8 cellular contexts compared by ENCODE assay signal in genomic region chr17:77325537-77325825, GRCh38.
A peak's percentile ranks its signal among the peaks of the same experiment; 100 is the strongest.
DNase-seq lines count a peak whose midpoint lies in the region; ATAC-seq lines count a peak whose summit lies in the region.

No MANE protein-coding gene starts in this region.

- H3K27me3 Mint-ChIP-seq in activated naive CD4-positive, alpha-beta T cell treated with anti-CD3 and anti-CD28 coated beads, Interleukin-2, amount 50 U/mL, for 24 hours = no peaks in the 10 kb centered on the region

- ATAC-seq in HG03135 (IDR thresholded peaks at IDR 0.05; ENCODE audit: unreplicated experiment) = peak; percentile 26
- ATAC-seq in stimulated activated effector memory CD8-positive, alpha-beta T cell treated with anti-CD3 and anti-CD28 coated beads, Interleukin-12 subunit alpha, Interleukin-12 subunit beta, amount 100 ng/mL, for 72 hours = peak; percentile 14

- peaks cover 60% of the 10 kb centered on the region for H3K4me1 Mint-ChIP-seq in activated naive CD4-positive, alpha-beta T cell treated with anti-CD3 and anti-CD28 coated beads, Interleukin-2, amount 50 U/mL, for 24 hours
- H3K4me1 Mint-ChIP-seq in stimulated activated effector memory CD8-positive, alpha-beta T cell treated with anti-CD3 and anti-CD28 coated beads, Interleukin-12 subunit alpha, Interleukin-12 subunit beta, amount 100 ng/mL, for 72 hours = peaks cover 36% of the 10 kb centered on the region

- H3K4me3 Mint-ChIP-seq in activated naive CD4-positive, alpha-beta T cell treated with anti-CD3 and anti-CD28 coated beads, Interleukin-2, amount 50 U/mL, for 24 hours = peak overlapping the region; percentile 62
- H3K4me3 Mint-ChIP-seq in stimulated activated effector memory CD8-positive, alpha-beta T cell treated with anti-CD3 and anti-CD28 coated beads, Interleukin-12 subunit alpha, Interleukin-12 subunit beta, amount 100 ng/mL, for 72 hours = peak overlapping the region; percentile 51

- H3K36me3 Mint-ChIP-seq in activated naive CD4-positive, alpha-beta T cell treated with anti-CD3 and anti-CD28 coated beads, Interleukin-2, amount 50 U/mL, for 24 hours = no peaks in the 10 kb centered on the region
- peaks cover 13% of the 10 kb centered on the region for H3K36me3 Mint-ChIP-seq in stimulated activated effector memory CD8-positive, alpha-beta T cell treated with anti-CD3 and anti-CD28 coated beads, Interleukin-12 subunit alpha, Interleukin-12 subunit beta, amount 100 ng/mL, for 72 hours

- DNase-seq in activated naive CD4-positive, alpha-beta T cell treated with anti-CD3 and anti-CD28 coated beads, Interleukin-2, amount 50 U/mL, for 16 hours = no peak
- DNase-seq in ecto neural progenitor cell (ENCODE audit: low spot score) = peak; percentile 49
- DNase-seq in stimulated activated effector memory CD8-positive, alpha-beta T cell treated with anti-CD3 and anti-CD28 coated beads, Interleukin-12 subunit alpha, Interleukin-12 subunit beta, amount 100 ng/mL, for 72 hours (ENCODE audit: low spot score in 2 of 2) = no peak
- DNase-seq in DMS53 treated with DMSO at 0.1 percent for 48 hours (lab: John Stamatoyannopoulos, UW; ENCODE audit: unreplicated experiment) = no peak
- DNase-seq in G401 (ENCODE audit: low spot score) = no peak
- no peak for DNase-seq in NOMO-1 treated with DMSO at 0.1 percent for 48 hours (lab: John Stamatoyannopoulos, UW; ENCODE audit: unreplicated experiment)

- H3K9me3 Mint-ChIP-seq in activated naive CD4-positive, alpha-beta T cell treated with anti-CD3 and anti-CD28 coated beads, Interleukin-2, amount 50 U/mL, for 24 hours = no peaks in the 10 kb centered on the region
- no peaks in the 10 kb centered on the region for H3K9me3 Mint-ChIP-seq in stimulated activated effector memory CD8-positive, alpha-beta T cell treated with anti-CD3 and anti-CD28 coated beads, Interleukin-12 subunit alpha, Interleukin-12 subunit beta, amount 100 ng/mL, for 72 hours

- in situ Hi-C loops in G401 (cut with HindIII; ENCODE audit: low sequenced_read_pairs) = no loop called here

- H3K27ac Mint-ChIP-seq in activated naive CD4-positive, alpha-beta T cell treated with anti-CD3 and anti-CD28 coated beads, Interleukin-2, amount 50 U/mL, for 24 hours = peak overlapping the region; percentile 6
- peak overlapping the region; percentile 77 for H3K27ac Mint-ChIP-seq in stimulated activated effector memory CD8-positive, alpha-beta T cell treated with anti-CD3 and anti-CD28 coated beads, Interleukin-12 subunit alpha, Interleukin-12 subunit beta, amount 100 ng/mL, for 72 hours
